In the genomic region with DNA sequence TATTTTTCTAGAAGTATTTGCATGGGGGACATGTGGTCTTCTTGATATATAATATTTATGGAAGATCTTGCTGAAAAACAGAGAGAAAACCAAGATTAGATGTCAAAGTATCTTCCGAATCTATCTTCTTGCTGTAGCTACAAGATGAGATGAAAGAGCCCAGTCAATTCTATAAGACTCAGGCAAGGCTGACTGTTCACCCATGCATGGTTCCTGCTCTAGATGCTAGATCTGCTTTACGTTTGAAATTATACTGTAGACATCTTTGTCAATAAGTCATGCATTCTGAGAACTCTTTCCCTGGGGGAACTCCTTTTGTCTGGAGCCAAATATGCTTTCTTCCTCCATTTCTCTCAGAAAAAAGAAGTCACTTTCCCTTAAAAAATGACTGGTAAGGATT, we compare ENCODE assay signal across 11 cellular contexts.
DNase-seq lines count a peak whose midpoint lies in the region; ATAC-seq, FAIRE-seq and TF ChIP-seq lines count a peak whose summit lies in the region.
"Had no signal": no experiment of that assay in that cellular context is flagged by ENCODE, and none has a peak within 500 bp of the region (broad histone marks: within the 10 kb centered on the region; RNA-seq: fewer than 3 reads in every experiment).

No MANE protein-coding gene starts in this region.

- no peaks in the 10 kb centered on the region for H3K9me2 ChIP-seq in Karpas-422 (replicated peaks; ENCODE audit: insufficient read depth, low read length)

- no peak overlapping the region for H3K27ac ChIP-seq in Karpas-422 (ENCODE audit: low read length)

- H3K4me2 ChIP-seq in Karpas-422 (ENCODE audit: low read depth, low read length, poor library complexity, severe bottlenecking), result no peak overlapping the region

- no peaks in the 10 kb centered on the region for H3K4me1 ChIP-seq in Karpas-422 (ENCODE audit: low read length)

- H2AFZ ChIP-seq in Karpas-422 (ENCODE audit: low read length), result no peak overlapping the region

- H3K27me3 ChIP-seq in Karpas-422 (ENCODE audit: low read length), result no peaks in the 10 kb centered on the region

- TF ChIP-seq POLR2A in GM12891 (IDR thresholded peaks at IDR 0.05; ENCODE audit: low read depth, low read length), result no peak

- no peaks in the 10 kb centered on the region for H3K36me3 ChIP-seq in Karpas-422 (ENCODE audit: insufficient read depth, low read length)

- no peaks in the 10 kb centered on the region for H3K79me2 ChIP-seq in Karpas-422 (ENCODE audit: low read length)

- no peak overlapping the region for H3K4me3 ChIP-seq in Karpas-422 (ENCODE audit: low read length)

- DNase-seq in GM12891 (ENCODE audit: insufficient read length, low spot score) (peak; percentile 2), NCI-H1436 treated with DMSO at 0.1 percent for 48 hours (lab: John Stamatoyannopoulos, UW) (no peak), Ammon's horn (ENCODE audit: low spot score) (no peak), NCI-H345 treated with DMSO at 0.1 percent for 48 hours (lab: John Stamatoyannopoulos, UW; ENCODE audit: unreplicated experiment) (no peak), Karpas-422 (no peak)
- DNase-seq: activated naive CD4-positive, alpha-beta T cell; central memory CD4-positive, alpha-beta T cell; NCI-H146 had no signal

- H3K9ac ChIP-seq in Karpas-422 (ENCODE audit: low read length), result no peak overlapping the region

- FAIRE-seq in GM12891 (lab: Jason Lieb, UNC), result peak; percentile 81

- H3K9me3 ChIP-seq in Karpas-422 (ENCODE audit: low read length), result peaks cover 19% of the 10 kb centered on the region

- ATAC-seq in GM19467 (IDR thresholded peaks at IDR 0.05; ENCODE audit: unreplicated experiment) (peak; percentile 91), HG02884 (IDR thresholded peaks at IDR 0.05; ENCODE audit: unreplicated experiment) (peak; percentile 90), HG03460 (IDR thresholded peaks at IDR 0.05; ENCODE audit: unreplicated experiment) (peak; percentile 84)

- H4K20me1 ChIP-seq in Karpas-422 (ENCODE audit: insufficient read depth, low read depth, low read length), result no peaks in the 10 kb centered on the region

TF ChIP-seq in GM12891, 5 proteins besides CTCF, POLR2A, EP300 and RAD21:
- TF ChIP-seq POLR2AphosphoS5 (IDR thresholded peaks at IDR 0.05; ENCODE audit: low read depth, low read length), result no peak
- peak; percentile 94 for TF ChIP-seq PAX5 (IDR thresholded peaks at IDR 0.05; ENCODE audit: insufficient read depth, low read length, severe bottlenecking)
TF ChIP-seq in GM12891: peak in this region for 1.
